In the genomic region with DNA sequence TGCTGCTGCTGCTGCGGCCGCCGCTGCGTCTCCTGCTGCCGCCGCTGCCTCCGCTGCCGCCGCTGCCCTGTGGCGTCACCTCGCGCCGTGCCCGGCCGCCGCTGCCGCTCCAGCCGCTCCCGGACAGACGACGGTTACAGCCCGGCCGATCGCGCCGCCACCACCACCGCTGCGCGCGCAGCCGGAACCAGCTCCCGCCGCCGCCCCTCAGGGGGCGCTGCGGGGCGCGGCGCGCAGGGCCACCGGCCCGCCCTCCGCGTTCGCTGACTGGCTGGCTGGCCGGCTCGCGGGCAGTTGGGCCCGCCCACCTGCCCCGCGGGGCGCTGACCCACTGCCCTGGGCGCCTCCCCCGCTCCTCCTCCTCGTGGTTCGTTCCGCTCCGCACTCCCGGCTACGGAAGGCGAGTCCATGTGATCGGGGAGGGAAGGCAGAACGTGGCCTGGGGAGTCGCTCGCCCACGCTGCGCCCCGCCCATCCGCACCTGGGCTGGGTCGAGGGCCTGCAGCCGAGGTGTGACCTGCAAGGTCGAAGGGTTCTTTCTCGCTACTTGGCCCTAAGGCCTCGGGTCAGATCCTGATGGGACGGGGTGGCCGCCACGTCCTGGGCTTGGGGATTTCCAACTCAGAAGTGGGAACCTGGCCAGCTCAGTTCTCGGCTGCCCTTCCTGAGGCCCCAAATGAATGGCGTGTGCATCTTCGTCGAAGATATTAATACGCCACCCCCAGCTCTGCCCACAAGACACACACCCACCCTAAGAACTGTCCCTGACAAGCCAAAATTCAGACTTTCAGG, we compare ENCODE assay signal across 1 cellular context.
A peak's percentile ranks its signal among the peaks of the same experiment; 100 is the strongest.
TF ChIP-seq lines count a peak whose summit lies in the region.

A gene (minus strand): TSS at position 185 of the 792 bp plus-strand sequence. CDS start 19,303 bp downstream, outside the sequence.

TF ChIP-seq in WTC11, 78 proteins besides CTCF, POLR2A, EP300 and RAD21 (continued from another document and continues in another):
- TF ChIP-seq, protein P1, sequence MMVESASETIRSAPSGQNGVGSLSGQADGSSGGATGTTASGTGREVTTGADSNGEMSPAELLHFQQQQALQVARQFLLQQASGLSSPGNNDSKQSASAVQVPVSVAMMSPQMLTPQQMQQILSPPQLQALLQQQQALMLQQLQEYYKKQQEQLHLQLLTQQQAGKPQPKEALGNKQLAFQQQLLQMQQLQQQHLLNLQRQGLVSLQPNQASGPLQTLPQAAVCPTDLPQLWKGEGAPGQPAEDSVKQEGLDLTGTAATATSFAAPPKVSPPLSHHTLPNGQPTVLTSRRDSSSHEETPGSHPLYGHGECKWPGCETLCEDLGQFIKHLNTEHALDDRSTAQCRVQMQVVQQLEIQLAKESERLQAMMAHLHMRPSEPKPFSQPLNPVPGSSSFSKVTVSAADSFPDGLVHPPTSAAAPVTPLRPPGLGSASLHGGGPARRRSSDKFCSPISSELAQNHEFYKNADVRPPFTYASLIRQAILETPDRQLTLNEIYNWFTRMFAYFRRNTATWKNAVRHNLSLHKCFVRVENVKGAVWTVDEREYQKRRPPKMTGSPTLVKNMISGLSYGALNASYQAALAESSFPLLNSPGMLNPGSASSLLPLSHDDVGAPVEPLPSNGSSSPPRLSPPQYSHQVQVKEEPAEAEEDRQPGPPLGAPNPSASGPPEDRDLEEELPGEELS (CRISPR knock-in tag; IDR thresholded peaks at IDR 0.05): peak; percentile 100
- TF ChIP-seq, protein P2, sequence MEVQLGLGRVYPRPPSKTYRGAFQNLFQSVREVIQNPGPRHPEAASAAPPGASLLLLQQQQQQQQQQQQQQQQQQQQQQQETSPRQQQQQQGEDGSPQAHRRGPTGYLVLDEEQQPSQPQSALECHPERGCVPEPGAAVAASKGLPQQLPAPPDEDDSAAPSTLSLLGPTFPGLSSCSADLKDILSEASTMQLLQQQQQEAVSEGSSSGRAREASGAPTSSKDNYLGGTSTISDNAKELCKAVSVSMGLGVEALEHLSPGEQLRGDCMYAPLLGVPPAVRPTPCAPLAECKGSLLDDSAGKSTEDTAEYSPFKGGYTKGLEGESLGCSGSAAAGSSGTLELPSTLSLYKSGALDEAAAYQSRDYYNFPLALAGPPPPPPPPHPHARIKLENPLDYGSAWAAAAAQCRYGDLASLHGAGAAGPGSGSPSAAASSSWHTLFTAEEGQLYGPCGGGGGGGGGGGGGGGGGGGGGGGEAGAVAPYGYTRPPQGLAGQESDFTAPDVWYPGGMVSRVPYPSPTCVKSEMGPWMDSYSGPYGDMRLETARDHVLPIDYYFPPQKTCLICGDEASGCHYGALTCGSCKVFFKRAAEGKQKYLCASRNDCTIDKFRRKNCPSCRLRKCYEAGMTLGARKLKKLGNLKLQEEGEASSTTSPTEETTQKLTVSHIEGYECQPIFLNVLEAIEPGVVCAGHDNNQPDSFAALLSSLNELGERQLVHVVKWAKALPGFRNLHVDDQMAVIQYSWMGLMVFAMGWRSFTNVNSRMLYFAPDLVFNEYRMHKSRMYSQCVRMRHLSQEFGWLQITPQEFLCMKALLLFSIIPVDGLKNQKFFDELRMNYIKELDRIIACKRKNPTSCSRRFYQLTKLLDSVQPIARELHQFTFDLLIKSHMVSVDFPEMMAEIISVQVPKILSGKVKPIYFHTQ (CRISPR knock-in tag; IDR thresholded peaks at IDR 0.05): no peak
- TF ChIP-seq GABPB1 (CRISPR knock-in tag; IDR thresholded peaks at IDR 0.05): peak; percentile 75; the same call in 1 of the 2 replicates
- TF ChIP-seq, protein P3, sequence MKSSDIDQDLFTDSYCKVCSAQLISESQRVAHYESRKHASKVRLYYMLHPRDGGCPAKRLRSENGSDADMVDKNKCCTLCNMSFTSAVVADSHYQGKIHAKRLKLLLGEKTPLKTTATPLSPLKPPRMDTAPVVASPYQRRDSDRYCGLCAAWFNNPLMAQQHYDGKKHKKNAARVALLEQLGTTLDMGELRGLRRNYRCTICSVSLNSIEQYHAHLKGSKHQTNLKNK (CRISPR knock-in tag; IDR thresholded peaks at IDR 0.05): no peak
- TF ChIP-seq SOX15 (CRISPR knock-in tag; IDR thresholded peaks at IDR 0.05): no peak
- peak; percentile 87 for TF ChIP-seq KAT7 (CRISPR knock-in tag; IDR thresholded peaks at IDR 0.05; ENCODE audit: borderline replicate concordance)
- TF ChIP-seq, protein P4, sequence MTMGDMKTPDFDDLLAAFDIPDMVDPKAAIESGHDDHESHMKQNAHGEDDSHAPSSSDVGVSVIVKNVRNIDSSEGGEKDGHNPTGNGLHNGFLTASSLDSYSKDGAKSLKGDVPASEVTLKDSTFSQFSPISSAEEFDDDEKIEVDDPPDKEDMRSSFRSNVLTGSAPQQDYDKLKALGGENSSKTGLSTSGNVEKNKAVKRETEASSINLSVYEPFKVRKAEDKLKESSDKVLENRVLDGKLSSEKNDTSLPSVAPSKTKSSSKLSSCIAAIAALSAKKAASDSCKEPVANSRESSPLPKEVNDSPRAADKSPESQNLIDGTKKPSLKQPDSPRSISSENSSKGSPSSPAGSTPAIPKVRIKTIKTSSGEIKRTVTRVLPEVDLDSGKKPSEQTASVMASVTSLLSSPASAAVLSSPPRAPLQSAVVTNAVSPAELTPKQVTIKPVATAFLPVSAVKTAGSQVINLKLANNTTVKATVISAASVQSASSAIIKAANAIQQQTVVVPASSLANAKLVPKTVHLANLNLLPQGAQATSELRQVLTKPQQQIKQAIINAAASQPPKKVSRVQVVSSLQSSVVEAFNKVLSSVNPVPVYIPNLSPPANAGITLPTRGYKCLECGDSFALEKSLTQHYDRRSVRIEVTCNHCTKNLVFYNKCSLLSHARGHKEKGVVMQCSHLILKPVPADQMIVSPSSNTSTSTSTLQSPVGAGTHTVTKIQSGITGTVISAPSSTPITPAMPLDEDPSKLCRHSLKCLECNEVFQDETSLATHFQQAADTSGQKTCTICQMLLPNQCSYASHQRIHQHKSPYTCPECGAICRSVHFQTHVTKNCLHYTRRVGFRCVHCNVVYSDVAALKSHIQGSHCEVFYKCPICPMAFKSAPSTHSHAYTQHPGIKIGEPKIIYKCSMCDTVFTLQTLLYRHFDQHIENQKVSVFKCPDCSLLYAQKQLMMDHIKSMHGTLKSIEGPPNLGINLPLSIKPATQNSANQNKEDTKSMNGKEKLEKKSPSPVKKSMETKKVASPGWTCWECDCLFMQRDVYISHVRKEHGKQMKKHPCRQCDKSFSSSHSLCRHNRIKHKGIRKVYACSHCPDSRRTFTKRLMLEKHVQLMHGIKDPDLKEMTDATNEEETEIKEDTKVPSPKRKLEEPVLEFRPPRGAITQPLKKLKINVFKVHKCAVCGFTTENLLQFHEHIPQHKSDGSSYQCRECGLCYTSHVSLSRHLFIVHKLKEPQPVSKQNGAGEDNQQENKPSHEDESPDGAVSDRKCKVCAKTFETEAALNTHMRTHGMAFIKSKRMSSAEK (CRISPR knock-in tag; IDR thresholded peaks at IDR 0.05; ENCODE audit: borderline replicate concordance): 0 out of 2 replicates have a peak, but pooled peaks have one; percentile 66
- TF ChIP-seq FOXK1 (CRISPR knock-in tag; IDR thresholded peaks at IDR 0.05): peak; percentile 99
- TF ChIP-seq, protein P5, sequence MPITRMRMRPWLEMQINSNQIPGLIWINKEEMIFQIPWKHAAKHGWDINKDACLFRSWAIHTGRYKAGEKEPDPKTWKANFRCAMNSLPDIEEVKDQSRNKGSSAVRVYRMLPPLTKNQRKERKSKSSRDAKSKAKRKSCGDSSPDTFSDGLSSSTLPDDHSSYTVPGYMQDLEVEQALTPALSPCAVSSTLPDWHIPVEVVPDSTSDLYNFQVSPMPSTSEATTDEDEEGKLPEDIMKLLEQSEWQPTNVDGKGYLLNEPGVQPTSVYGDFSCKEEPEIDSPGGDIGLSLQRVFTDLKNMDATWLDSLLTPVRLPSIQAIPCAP (CRISPR knock-in tag; IDR thresholded peaks at IDR 0.05): peak; percentile 100
- no peak for TF ChIP-seq RORB (CRISPR knock-in tag; IDR thresholded peaks at IDR 0.05)
- TF ChIP-seq PRRX2 (CRISPR knock-in tag; IDR thresholded peaks at IDR 0.05): no peak
- no peak for TF ChIP-seq OVOL2 (CRISPR knock-in tag; IDR thresholded peaks at IDR 0.05; ENCODE audit: borderline replicate concordance)
- TF ChIP-seq, protein P6, sequence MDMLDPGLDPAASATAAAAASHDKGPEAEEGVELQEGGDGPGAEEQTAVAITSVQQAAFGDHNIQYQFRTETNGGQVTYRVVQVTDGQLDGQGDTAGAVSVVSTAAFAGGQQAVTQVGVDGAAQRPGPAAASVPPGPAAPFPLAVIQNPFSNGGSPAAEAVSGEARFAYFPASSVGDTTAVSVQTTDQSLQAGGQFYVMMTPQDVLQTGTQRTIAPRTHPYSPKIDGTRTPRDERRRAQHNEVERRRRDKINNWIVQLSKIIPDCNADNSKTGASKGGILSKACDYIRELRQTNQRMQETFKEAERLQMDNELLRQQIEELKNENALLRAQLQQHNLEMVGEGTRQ (CRISPR knock-in tag; IDR thresholded peaks at IDR 0.05): peak; percentile 82
- TF ChIP-seq GRHL2 (CRISPR knock-in tag; IDR thresholded peaks at IDR 0.05; ENCODE audit: insufficient replicate concordance, severe bottlenecking): no peak
- TF ChIP-seq, protein P7, sequence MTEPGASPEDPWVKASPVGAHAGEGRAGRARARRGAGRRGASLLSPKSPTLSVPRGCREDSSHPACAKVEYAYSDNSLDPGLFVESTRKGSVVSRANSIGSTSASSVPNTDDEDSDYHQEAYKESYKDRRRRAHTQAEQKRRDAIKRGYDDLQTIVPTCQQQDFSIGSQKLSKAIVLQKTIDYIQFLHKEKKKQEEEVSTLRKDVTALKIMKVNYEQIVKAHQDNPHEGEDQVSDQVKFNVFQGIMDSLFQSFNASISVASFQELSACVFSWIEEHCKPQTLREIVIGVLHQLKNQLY (CRISPR knock-in tag; IDR thresholded peaks at IDR 0.05): peak; percentile 97
- TF ChIP-seq, protein P8, sequence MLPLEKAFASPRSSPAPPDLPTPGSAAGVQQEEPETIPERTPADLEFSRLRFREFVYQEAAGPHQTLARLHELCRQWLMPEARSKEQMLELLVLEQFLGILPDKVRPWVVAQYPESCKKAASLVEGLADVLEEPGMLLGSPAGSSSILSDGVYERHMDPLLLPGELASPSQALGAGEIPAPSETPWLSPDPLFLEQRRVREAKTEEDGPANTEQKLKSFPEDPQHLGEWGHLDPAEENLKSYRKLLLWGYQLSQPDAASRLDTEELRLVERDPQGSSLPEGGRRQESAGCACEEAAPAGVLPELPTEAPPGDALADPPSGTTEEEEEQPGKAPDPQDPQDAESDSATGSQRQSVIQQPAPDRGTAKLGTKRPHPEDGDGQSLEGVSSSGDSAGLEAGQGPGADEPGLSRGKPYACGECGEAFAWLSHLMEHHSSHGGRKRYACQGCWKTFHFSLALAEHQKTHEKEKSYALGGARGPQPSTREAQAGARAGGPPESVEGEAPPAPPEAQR (CRISPR knock-in tag; IDR thresholded peaks at IDR 0.05): no peak
- TF ChIP-seq RELA (CRISPR knock-in tag; IDR thresholded peaks at IDR 0.05; ENCODE audit: borderline replicate concordance): peak; percentile 99
- TF ChIP-seq ATF1 (CRISPR knock-in tag; IDR thresholded peaks at IDR 0.05): peak; percentile 99
- peak; percentile 96 for TF ChIP-seq TCF7 (CRISPR knock-in tag; IDR thresholded peaks at IDR 0.05; ENCODE audit: low read depth)
- no peak for TF ChIP-seq ZNF396 (CRISPR knock-in tag; IDR thresholded peaks at IDR 0.05; ENCODE audit: borderline replicate concordance)
- peak; percentile 97 for TF ChIP-seq FOXJ3 (CRISPR knock-in tag; IDR thresholded peaks at IDR 0.05; ENCODE audit: borderline replicate concordance)
- TF ChIP-seq ETV6 (CRISPR knock-in tag; IDR thresholded peaks at IDR 0.05): peak; percentile 100
- TF ChIP-seq ZNF219 (CRISPR knock-in tag; IDR thresholded peaks at IDR 0.05; ENCODE audit: borderline replicate concordance): peak; percentile 96
- peak; percentile 76; the same call in 1 of the 2 replicates for TF ChIP-seq ZNF263 (CRISPR knock-in tag; IDR thresholded peaks at IDR 0.05; ENCODE audit: low read depth)
- TF ChIP-seq, protein P9, sequence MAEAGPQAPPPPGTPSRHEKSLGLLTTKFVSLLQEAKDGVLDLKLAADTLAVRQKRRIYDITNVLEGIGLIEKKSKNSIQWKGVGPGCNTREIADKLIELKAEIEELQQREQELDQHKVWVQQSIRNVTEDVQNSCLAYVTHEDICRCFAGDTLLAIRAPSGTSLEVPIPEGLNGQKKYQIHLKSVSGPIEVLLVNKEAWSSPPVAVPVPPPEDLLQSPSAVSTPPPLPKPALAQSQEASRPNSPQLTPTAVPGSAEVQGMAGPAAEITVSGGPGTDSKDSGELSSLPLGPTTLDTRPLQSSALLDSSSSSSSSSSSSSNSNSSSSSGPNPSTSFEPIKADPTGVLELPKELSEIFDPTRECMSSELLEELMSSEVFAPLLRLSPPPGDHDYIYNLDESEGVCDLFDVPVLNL (CRISPR knock-in tag; IDR thresholded peaks at IDR 0.05; ENCODE audit: borderline replicate concordance, low read depth): peak; percentile 96
- TF ChIP-seq, protein P10, sequence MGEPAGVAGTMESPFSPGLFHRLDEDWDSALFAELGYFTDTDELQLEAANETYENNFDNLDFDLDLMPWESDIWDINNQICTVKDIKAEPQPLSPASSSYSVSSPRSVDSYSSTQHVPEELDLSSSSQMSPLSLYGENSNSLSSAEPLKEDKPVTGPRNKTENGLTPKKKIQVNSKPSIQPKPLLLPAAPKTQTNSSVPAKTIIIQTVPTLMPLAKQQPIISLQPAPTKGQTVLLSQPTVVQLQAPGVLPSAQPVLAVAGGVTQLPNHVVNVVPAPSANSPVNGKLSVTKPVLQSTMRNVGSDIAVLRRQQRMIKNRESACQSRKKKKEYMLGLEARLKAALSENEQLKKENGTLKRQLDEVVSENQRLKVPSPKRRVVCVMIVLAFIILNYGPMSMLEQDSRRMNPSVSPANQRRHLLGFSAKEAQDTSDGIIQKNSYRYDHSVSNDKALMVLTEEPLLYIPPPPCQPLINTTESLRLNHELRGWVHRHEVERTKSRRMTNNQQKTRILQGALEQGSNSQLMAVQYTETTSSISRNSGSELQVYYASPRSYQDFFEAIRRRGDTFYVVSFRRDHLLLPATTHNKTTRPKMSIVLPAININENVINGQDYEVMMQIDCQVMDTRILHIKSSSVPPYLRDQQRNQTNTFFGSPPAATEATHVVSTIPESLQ (CRISPR knock-in tag; IDR thresholded peaks at IDR 0.05): peak; percentile 94
- TF ChIP-seq NR3C1 (CRISPR knock-in tag; conservative IDR thresholded peaks at IDR 0.05; ENCODE audit: low read depth): no peak
- TF ChIP-seq, protein P11, sequence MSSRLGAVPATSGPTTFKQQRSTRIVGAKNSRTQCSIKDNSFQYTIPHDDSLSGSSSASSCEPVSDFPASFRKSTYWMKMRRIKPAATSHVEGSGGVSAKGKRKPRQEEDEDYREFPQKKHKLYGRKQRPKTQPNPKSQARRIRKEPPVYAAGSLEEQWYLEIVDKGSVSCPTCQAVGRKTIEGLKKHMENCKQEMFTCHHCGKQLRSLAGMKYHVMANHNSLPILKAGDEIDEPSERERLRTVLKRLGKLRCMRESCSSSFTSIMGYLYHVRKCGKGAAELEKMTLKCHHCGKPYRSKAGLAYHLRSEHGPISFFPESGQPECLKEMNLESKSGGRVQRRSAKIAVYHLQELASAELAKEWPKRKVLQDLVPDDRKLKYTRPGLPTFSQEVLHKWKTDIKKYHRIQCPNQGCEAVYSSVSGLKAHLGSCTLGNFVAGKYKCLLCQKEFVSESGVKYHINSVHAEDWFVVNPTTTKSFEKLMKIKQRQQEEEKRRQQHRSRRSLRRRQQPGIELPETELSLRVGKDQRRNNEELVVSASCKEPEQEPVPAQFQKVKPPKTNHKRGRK (CRISPR knock-in tag; IDR thresholded peaks at IDR 0.05; ENCODE audit: borderline replicate concordance): no peak
- TF ChIP-seq ELF4 (CRISPR knock-in tag; IDR thresholded peaks at IDR 0.05; ENCODE audit: low read depth): peak; percentile 97
- TF ChIP-seq ZBTB21 (CRISPR knock-in tag; IDR thresholded peaks at IDR 0.05; ENCODE audit: borderline replicate concordance): no peak
- TF ChIP-seq JUN (CRISPR knock-in tag; IDR thresholded peaks at IDR 0.05): peak; percentile 99
